9 cellular contexts compared by ENCODE assay signal in genomic region chr4:40550900-40551546, GRCh38.
DNase-seq lines count a peak whose midpoint lies in the region; ATAC-seq and TF ChIP-seq lines count a peak whose summit lies in the region.
"Had no signal": no experiment of that assay in that cellular context is flagged by ENCODE, and none has a peak within 500 bp of the region (broad histone marks: within the 10 kb centered on the region; RNA-seq: fewer than 3 reads in every experiment).

No MANE protein-coding gene starts in this region.

- H3K27ac Mint-ChIP-seq in activated CD4-positive, alpha-beta memory T cell treated with anti-CD3 and anti-CD28 coated beads, Interleukin-2, amount 10 ng/mL, durations not matched to agents 7 days and 5 days = peak overlapping the region; percentile 50

- POLR2A ChIA-PET in activated CD4-positive, alpha-beta memory T cell treated with anti-CD3 and anti-CD28 coated beads, Interleukin-2, amount 10 ng/mL, durations not matched to agents 7 days and 5 days (lab: Charles Lee) = no interaction called here

- peak overlapping the region; percentile 51 for H3K4me3 Mint-ChIP-seq in activated CD4-positive, alpha-beta memory T cell treated with anti-CD3 and anti-CD28 coated beads, Interleukin-2, amount 10 ng/mL, durations not matched to agents 7 days and 5 days

- CTCF ChIA-PET in activated CD4-positive, alpha-beta memory T cell treated with anti-CD3 and anti-CD28 coated beads, Interleukin-2, amount 10 ng/mL, durations not matched to agents 7 days and 5 days (lab: Charles Lee) = interaction anchor here (0.6 to 1.7 kb wide), 4 partner anchors 9 to 311 kb away, joined by 3 to 4 read pairs (median 3); no protein-coding TSS in a partner anchor

- DNase-seq in AG09309 (ENCODE audit: low read depth) (no peak), GM10266 (ENCODE audit: extremely low spot score) (peak; percentile 47), NAMALWA (ENCODE audit: low spot score) (peak; percentile 87), glomerular visceral epithelial cell (ENCODE audit: extremely low spot score) (peak; percentile 60), anterior cingulate cortex (lab: John Stamatoyannopoulos, UW) (no peak)
- DNase-seq in activated CD4-positive, alpha-beta memory T cell treated with anti-CD3 and anti-CD28 coated beads, Interleukin-2, amount 10 ng/mL, durations not matched to agents 7 days and 5 days = no peak

- H3K4me3 ChIP-seq in AG09309 (ENCODE audit: control insufficient read depth, low read depth, low read length) (no peak overlapping the region), skin epidermis (peak overlapping the region in 4 of 7 experiments; percentile 1 to 26 (median 8))
- H3K4me3 ChIP-seq: SJCRH30 had no signal

- peak; percentile 62 for ATAC-seq in HG02571 (IDR thresholded peaks at IDR 0.05; ENCODE audit: unreplicated experiment)

- TF ChIP-seq CTCF in AG09309 (IDR thresholded peaks at IDR 0.05; ENCODE audit: control insufficient read depth, insufficient read depth, low read depth, low read length, missing control alignments) (peak; percentile 49), GM10266 (IDR thresholded peaks at IDR 0.05; ENCODE audit: control insufficient read depth, insufficient read depth, low read depth, missing control alignments) (peak; percentile 49)

- peak overlapping the region in 19 of 21 experiments; percentile 10 to 77 (median 58) for H3K27ac ChIP-seq in skin epidermis
- H3K27ac ChIP-seq: SJCRH30 had no signal

- peaks cover 30% of the 10 kb centered on the region for H3K4me1 Mint-ChIP-seq in activated CD4-positive, alpha-beta memory T cell treated with anti-CD3 and anti-CD28 coated beads, Interleukin-2, amount 10 ng/mL, durations not matched to agents 7 days and 5 days

- H3K36me3 Mint-ChIP-seq in activated CD4-positive, alpha-beta memory T cell treated with anti-CD3 and anti-CD28 coated beads, Interleukin-2, amount 10 ng/mL, durations not matched to agents 7 days and 5 days (ENCODE audit: low read depth) = no peaks in the 10 kb centered on the region

- no peaks in the 10 kb centered on the region for H3K9me3 Mint-ChIP-seq in activated CD4-positive, alpha-beta memory T cell treated with anti-CD3 and anti-CD28 coated beads, Interleukin-2, amount 10 ng/mL, durations not matched to agents 7 days and 5 days

- no peaks in the 10 kb centered on the region for H3K27me3 Mint-ChIP-seq in activated CD4-positive, alpha-beta memory T cell treated with anti-CD3 and anti-CD28 coated beads, Interleukin-2, amount 10 ng/mL, durations not matched to agents 7 days and 5 days

Comparison
In these comparisons a context has a peak if more than half of its experiments do, and no peak if none do; other contexts are left out.
1. DNase-seq: peak in GM10266 (single experiment), NAMALWA (single experiment) and glomerular visceral epithelial cell (single experiment); none in AG09309 (single experiment), activated CD4-positive, alpha-beta memory T cell treated with anti-CD3 and anti-CD28 coated beads, Interleukin-2, amount 10 ng/mL, durations not matched to agents 7 days and 5 days (single experiment) and anterior cingulate cortex (0 of 58).